In genomic region chr5:180343110-180343845, GRCh38 we compare ENCODE assay signal across 10 cellular contexts. TPM values are rescaled to one million over a fixed set of nuclear protein-coding genes. Genes with fewer than 3 reads are reported as not detected.
DNase-seq lines count a peak whose midpoint lies in the region; ATAC-seq, FAIRE-seq and TF ChIP-seq lines count a peak whose summit lies in the region.
"Had no signal": no experiment of that assay in that cellular context is flagged by ENCODE, and none has a peak within 500 bp of the region (broad histone marks: within the 10 kb centered on the region; RNA-seq: fewer than 3 reads in every experiment).

No MANE protein-coding gene starts in this region.

- peaks cover 32% of the 10 kb centered on the region for H4K20me1 ChIP-seq in osteoblast (ENCODE audit: insufficient read depth, low read length)

- peaks cover 39% of the 10 kb centered on the region for H3K79me2 ChIP-seq in osteoblast (ENCODE audit: insufficient read depth, low read length)

- no peaks in the 10 kb centered on the region for H3K27me3 ChIP-seq in osteoblast (ENCODE audit: insufficient read depth, low read length)

- no peaks in the 10 kb centered on the region for H3K9me3 ChIP-seq in osteoblast (ENCODE audit: low read depth, low read length)

- H2AFZ ChIP-seq in osteoblast (ENCODE audit: low read length) = peak overlapping the region; percentile 67

- H3K4me1 ChIP-seq in osteoblast (ENCODE audit: insufficient read depth, low read length) = peaks cover 50% of the 10 kb centered on the region

- CTCF ChIA-PET in GM10248 (lab: Yijun Ruan, JAX) = interaction anchor here (0.7 to 10.8 kb wide), 2 partner anchors 15 to 17 kb away, joined by 3 to 54 read pairs; no protein-coding TSS in a partner anchor

- H3K4me2 ChIP-seq in osteoblast (ENCODE audit: insufficient read depth, low read length) = peak overlapping the region; percentile 87

- no peak for TF ChIP-seq CTCF in foreskin fibroblast (IDR thresholded peaks at IDR 0.05; ENCODE audit: low read depth, low read length)
- TF ChIP-seq CTCF in osteoblast (IDR thresholded peaks at IDR 0.05; ENCODE audit: extremely low read depth, low read depth, low read length) = no peak
- TF ChIP-seq CTCF in GM10248 (IDR thresholded peaks at IDR 0.05; ENCODE audit: control extremely low read depth, extremely low read depth, low read depth, missing control alignments) = no peak

- peak overlapping the region; percentile 90 for H3K27ac ChIP-seq in osteoblast (ENCODE audit: low read depth, low read length)

- peak; percentile 87 for DNase-seq in Daoy (ENCODE audit: low read depth)
- peak; percentile 67 for DNase-seq in RCC 7860 (ENCODE audit: low spot score)
- peak; percentile 74 to 75 for DNase-seq in foreskin fibroblast
- DNase-seq in osteoblast (ENCODE audit: insufficient read length, low spot score, missing footprints) = peak; percentile 97
- no peak for DNase-seq in GM10248 (ENCODE audit: extremely low spot score)
- DNase-seq in NCI-H2107 (lab: John Stamatoyannopoulos, UW) = no peak
- DNase-seq in GDM1 (lab: John Stamatoyannopoulos, UW) = no peak
- DNase-seq: NCI-H1436 had no signal

- no peaks in the 10 kb centered on the region for H3K36me3 ChIP-seq in osteoblast (ENCODE audit: insufficient read depth, low read length)

- H3K4me3 ChIP-seq in foreskin fibroblast (ENCODE audit: low read depth in 1 of 2, low read length in 2 of 2) (peak overlapping the region in 1 of 2 donors; percentile 30), osteoblast (ENCODE audit: insufficient read depth, low read length) (peak overlapping the region; percentile 61)

- ATAC-seq in HG03457 (IDR thresholded peaks at IDR 0.05; ENCODE audit: unreplicated experiment) = no peak

- FAIRE-seq in RCC 7860 (lab: Jason Lieb, UNC) = peak; percentile 73
- FAIRE-seq: keratinocyte had no signal

- POLR2A ChIA-PET in GM10248 (lab: Yijun Ruan, JAX) = no interaction called here

RNA-seq across cellular contexts. Expression of gene GFPT2, which starts 9.9 kb away (rescaled TPM):
- total RNA-seq in Daoy (2014; rRNA removed; shearing (Covaris generic)) = 124 and 133 TPM in 2 replicates
- total RNA-seq in osteoblast = 30.4 and 39.5 TPM in 2 replicates

RNA-seq across cellular contexts. Expression of gene MAPK9, which starts 51.4 kb away (rescaled TPM):
- total RNA-seq in Daoy (2014; rRNA removed; shearing (Covaris generic)) = 26.3 and 33.1 TPM in 2 replicates
- 31.8 and 36.8 TPM in 2 replicates for total RNA-seq in osteoblast

Comparison
In these comparisons a context has a peak if more than half of its experiments do, and no peak if none do; other contexts are left out.
1. DNase-seq: peak in Daoy (single experiment), RCC 7860 (single experiment), foreskin fibroblast (2 of 2) and osteoblast (single experiment); none in GM10248 (single experiment), NCI-H2107 (single experiment) and GDM1 (single experiment).